Comparison of ENCODE assay signal across 8 cellular contexts in genomic region chr6:7112741-7113313, GRCh38. TPM values are rescaled to one million over a fixed set of nuclear protein-coding genes. Genes with fewer than 3 reads are reported as not detected.
A peak's percentile ranks its signal among the peaks of the same experiment; 100 is the strongest.
DNase-seq lines count a peak whose midpoint lies in the region; ATAC-seq, FAIRE-seq and TF ChIP-seq lines count a peak whose summit lies in the region.

No MANE protein-coding gene starts in this region.

- H3K27me3 ChIP-seq in K562 (ENCODE audit: control insufficient read depth in 2 of 2, insufficient read depth in 2 of 2, low read length in 2 of 2) (no peaks in the 10 kb centered on the region), brain microvascular endothelial cell (replicated peaks) (no peaks in the 10 kb centered on the region), uterus (no peaks in the 10 kb centered on the region), ascending aorta (no peaks in the 10 kb centered on the region)

- TF ChIP-seq EP300 in K562 (IDR thresholded peaks at IDR 0.05; ENCODE audit: low read length), result no peak

- no peak for TF ChIP-seq CTCF in AG04449 (IDR thresholded peaks at IDR 0.05; ENCODE audit: insufficient read depth, low read length, missing control alignments)
- no peak for TF ChIP-seq CTCF in K562 (IDR thresholded peaks at IDR 0.05 in 2 of 3, conservative IDR thresholded peaks at IDR 0.05 in 1 of 3; ENCODE audit: insufficient read depth in 2 of 3, low read depth in 1 of 3, low read length in 3 of 3)
- no peak for TF ChIP-seq CTCF in mucosa of descending colon (IDR thresholded peaks at IDR 0.05)
- TF ChIP-seq CTCF in brain microvascular endothelial cell (IDR thresholded peaks at IDR 0.05; ENCODE audit: low read depth, low read length, missing control alignments), result no peak
- TF ChIP-seq CTCF in uterus (IDR thresholded peaks at IDR 0.05), result no peak
- TF ChIP-seq CTCF in ascending aorta (IDR thresholded peaks at IDR 0.05), result no peak

- peaks cover 100% of the 10 kb centered on the region for H3K79me2 ChIP-seq in K562 (ENCODE audit: control insufficient read depth, insufficient read depth, low read length)

- intact Hi-C loops in K562 (cut with micrococcal nuclease) (no loop called here), mucosa of descending colon (cut with DNase I, micrococcal nuclease) (no loop called here), uterus (cut with DNase I; ENCODE audit: low total_unique reads) (no loop called here), ascending aorta (cut with DNase I) (no loop called here)

- H3K4me1 ChIP-seq in K562 (replicated peaks in 1 of 2; ENCODE audit: control insufficient read depth in 2 of 2, insufficient read depth in 2 of 2, low read length in 2 of 2) (peaks cover 55 to 62% of the 10 kb centered on the region in 2 experiments), mucosa of descending colon (ENCODE audit: low read depth) (peaks cover 46% of the 10 kb centered on the region), uterus (peaks cover 7 to 16% of the 10 kb centered on the region in 2 donors), ascending aorta (peaks cover 0 to 23% of the 10 kb centered on the region in 2 donors)

- DNase-seq in AG04449 (ENCODE audit: low read depth, low spot score) (no peak), OCI-M1 (lab: John Stamatoyannopoulos, UW) (peak; percentile 67), K562 (ENCODE audit: extremely low read depth in 1 of 4, low spot score in 3 of 4) (peak in 1 of 4 experiments; percentile 52), mucosa of descending colon (peak in 2 of 3 donors; percentile 63 to 66), brain microvascular endothelial cell (no peak), uterus (no peak), ascending aorta (ENCODE audit: low spot score in 2 of 2) (no peak)

- peaks cover 25% of the 10 kb centered on the region for H4K20me1 ChIP-seq in K562 (replicated peaks; ENCODE audit: control insufficient read depth, insufficient read depth, low read length)

- TF ChIP-seq POLR2A in K562 (conservative IDR thresholded peaks at IDR 0.05) (no peak), uterus (IDR thresholded peaks at IDR 0.05) (no peak)

- 0 out of 2 replicates have a peak overlapping the region, but pooled peaks have one; percentile 4 for H3K4me3 ChIP-seq in AG04449 (ENCODE audit: low read depth, low read length)
- H3K4me3 ChIP-seq in K562, result peak overlapping the region; percentile 18; the same call in 1 of the 2 replicates
- H3K4me3 ChIP-seq in mucosa of descending colon, result no peak overlapping the region
- H3K4me3 ChIP-seq in brain microvascular endothelial cell (ENCODE audit: low read depth, low read length), result no peak overlapping the region
- H3K4me3 ChIP-seq in uterus, result no peak overlapping the region
- no peak overlapping the region for H3K4me3 ChIP-seq in ascending aorta

- TF ChIP-seq RAD21 in K562 (CRISPR knock-in tag; conservative IDR thresholded peaks at IDR 0.05 in 1 of 2, IDR thresholded peaks at IDR 0.05 in 1 of 2), result 0 out of 4 replicates have a peak, but pooled peaks of 1 of the 2 experiments have one; percentile 10

- FAIRE-seq in K562 (lab: Jason Lieb, UNC), result no peak

- H2AFZ ChIP-seq in K562 (ENCODE audit: low read depth, low read length), result no peak overlapping the region

- H3K27ac ChIP-seq in K562 (ENCODE audit: extremely low read depth, low read depth, low read length), result peak overlapping the region; percentile 33; the same call in 2 of the 3 replicates
- no peak overlapping the region for H3K27ac ChIP-seq in brain microvascular endothelial cell
- no peak overlapping the region for H3K27ac ChIP-seq in uterus
- no peak overlapping the region for H3K27ac ChIP-seq in ascending aorta

- H3K36me3 ChIP-seq in K562 (ENCODE audit: control insufficient read depth, insufficient read depth, low read length) (peaks cover 15% of the 10 kb centered on the region; the same call in 2 of the 3 replicates), mucosa of descending colon (ENCODE audit: low read depth) (no peaks in the 10 kb centered on the region), brain microvascular endothelial cell (replicated peaks) (no peaks in the 10 kb centered on the region), uterus (no peaks in the 10 kb centered on the region), ascending aorta (no peaks in the 10 kb centered on the region)

- H3K9me3 ChIP-seq in K562 (replicated peaks; ENCODE audit: control insufficient read depth, insufficient read depth, low read depth, low read length), result no peaks in the 10 kb centered on the region
- no peaks in the 10 kb centered on the region for H3K9me3 ChIP-seq in mucosa of descending colon
- no peaks in the 10 kb centered on the region for H3K9me3 ChIP-seq in uterus
- H3K9me3 ChIP-seq in ascending aorta, result no peaks in the 10 kb centered on the region

- in situ Hi-C loops in K562 (cut with MboI) (no loop called here), brain microvascular endothelial cell (cut with HindIII; ENCODE audit: low pct_ligation_motif_present, low sequenced_read_pairs) (no loop called here)

- no TSS peak for BruUV-seq in K562 (replicated peaks; lab: Mats Ljungman, UMichigan)

- H3K9ac ChIP-seq in K562 (ENCODE audit: insufficient read depth in 1 of 2, low read depth in 2 of 2, low read length in 2 of 2), result peak overlapping the region; percentile 26 to 88

- peak overlapping the region; percentile 81 for H3K4me2 ChIP-seq in K562 (ENCODE audit: insufficient read depth, low read length)

- no peaks in the 10 kb centered on the region for H3K9me1 ChIP-seq in K562 (ENCODE audit: control insufficient read depth, insufficient read depth, low read length)

- CTCF ChIA-PET in AG04449 (lab: Yijun Ruan, JAX) (no interaction called here), K562 (lab: Yijun Ruan, JAX; ENCODE audit: low intra/inter-chr PET ratio) (no interaction called here)

- WGBS in K562 (ENCODE audit: insufficient coverage, low coverage, missing lambda C conversion rate), result 6% methylated on average over 15 of the region's 15 CpGs

- peak; percentile 39 for ATAC-seq in GM21717 (IDR thresholded peaks at IDR 0.05; ENCODE audit: unreplicated experiment)
- ATAC-seq in K562, result peak; percentile 4
- peak; percentile 48 for ATAC-seq in mucosa of descending colon

- POLR2A ChIA-PET in AG04449 (lab: Yijun Ruan, JAX) (no interaction called here), K562 (lab: Yijun Ruan, JAX) (interaction anchor here (1.4 to 4.4 kb wide), 2 partner anchors 15 to 30 kb away, joined by 4 to 23 read pairs; no protein-coding TSS in a partner anchor)

TF ChIP-seq in K562, 482 proteins besides CTCF, POLR2A, EP300 and RAD21 (continues in another document):
- TF ChIP-seq, protein P1, sequence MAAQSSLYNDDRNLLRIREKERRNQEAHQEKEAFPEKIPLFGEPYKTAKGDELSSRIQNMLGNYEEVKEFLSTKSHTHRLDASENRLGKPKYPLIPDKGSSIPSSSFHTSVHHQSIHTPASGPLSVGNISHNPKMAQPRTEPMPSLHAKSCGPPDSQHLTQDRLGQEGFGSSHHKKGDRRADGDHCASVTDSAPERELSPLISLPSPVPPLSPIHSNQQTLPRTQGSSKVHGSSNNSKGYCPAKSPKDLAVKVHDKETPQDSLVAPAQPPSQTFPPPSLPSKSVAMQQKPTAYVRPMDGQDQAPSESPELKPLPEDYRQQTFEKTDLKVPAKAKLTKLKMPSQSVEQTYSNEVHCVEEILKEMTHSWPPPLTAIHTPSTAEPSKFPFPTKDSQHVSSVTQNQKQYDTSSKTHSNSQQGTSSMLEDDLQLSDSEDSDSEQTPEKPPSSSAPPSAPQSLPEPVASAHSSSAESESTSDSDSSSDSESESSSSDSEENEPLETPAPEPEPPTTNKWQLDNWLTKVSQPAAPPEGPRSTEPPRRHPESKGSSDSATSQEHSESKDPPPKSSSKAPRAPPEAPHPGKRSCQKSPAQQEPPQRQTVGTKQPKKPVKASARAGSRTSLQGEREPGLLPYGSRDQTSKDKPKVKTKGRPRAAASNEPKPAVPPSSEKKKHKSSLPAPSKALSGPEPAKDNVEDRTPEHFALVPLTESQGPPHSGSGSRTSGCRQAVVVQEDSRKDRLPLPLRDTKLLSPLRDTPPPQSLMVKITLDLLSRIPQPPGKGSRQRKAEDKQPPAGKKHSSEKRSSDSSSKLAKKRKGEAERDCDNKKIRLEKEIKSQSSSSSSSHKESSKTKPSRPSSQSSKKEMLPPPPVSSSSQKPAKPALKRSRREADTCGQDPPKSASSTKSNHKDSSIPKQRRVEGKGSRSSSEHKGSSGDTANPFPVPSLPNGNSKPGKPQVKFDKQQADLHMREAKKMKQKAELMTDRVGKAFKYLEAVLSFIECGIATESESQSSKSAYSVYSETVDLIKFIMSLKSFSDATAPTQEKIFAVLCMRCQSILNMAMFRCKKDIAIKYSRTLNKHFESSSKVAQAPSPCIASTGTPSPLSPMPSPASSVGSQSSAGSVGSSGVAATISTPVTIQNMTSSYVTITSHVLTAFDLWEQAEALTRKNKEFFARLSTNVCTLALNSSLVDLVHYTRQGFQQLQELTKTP (IDR thresholded peaks at IDR 0.05; ENCODE audit: low read depth in 1 of 2, partially characterized antibody in 2 of 2), result peak in 1 of 2 experiments; percentile 19
- no peak for TF ChIP-seq OTX1 (CRISPR knock-in tag; IDR thresholded peaks at IDR 0.05)

RNA-seq across cellular contexts. Expression of gene RREB1, which starts 5.1 kb away (rescaled TPM):
- 128 and 141 TPM in 2 replicates for total RNA-seq in K562 (2011; cell fraction: chromatin; rRNA removed; ENCODE audit: low replicate concordance)
- total RNA-seq in K562 (2011; cell fraction: nucleolus; rRNA removed), result 88.6 and 91.1 TPM in 2 replicates
- total RNA-seq in K562 (2011; cell fraction: nucleoplasm; rRNA removed), result 120 and 166 TPM in 2 replicates
- 19.3 and 34.7 TPM in 2 replicates for total RNA-seq in K562 (2014; rRNA removed)
- 24.3 and 25.0 TPM in 2 replicates for total RNA-seq in K562 (2014; rRNA removed; fragmentation: Illumina TruSeq; extraction: Trizol)
- 21.9 and 22.1 TPM in 2 replicates for total RNA-seq in K562 (2015; rRNA removed; fragmentation: Illumina TruSeq; extraction: Trizol)
- 64.2 and 65.7 TPM in 2 replicates for total RNA-seq in K562 (2021)
- 5.2 and 6.0 TPM in 2 replicates for polyA plus RNA-seq in K562 (2011; rRNA removed)
- polyA plus RNA-seq in K562 (2011; cell fraction: cytosol; rRNA removed), result 5.6 and 6.8 TPM in 2 replicates
- 25.5 and 29.7 TPM in 2 replicates for polyA plus RNA-seq in K562 (2011; cell fraction: nucleus; rRNA removed)
- 20.6 and 20.9 TPM in 2 replicates for polyA plus RNA-seq in K562 (2012)
- 23.6 and 25.9 TPM in 2 replicates for polyA plus RNA-seq in K562 (2014; fragmentation: Illumina TruSeq; extraction: Trizol)
- polyA plus RNA-seq in K562 (2014; fragmentation: Nextera tagmentation; extraction: Ambion mirVana), result 1 to 10 TPM; 3.3 to 4.8 TPM
- polyA plus RNA-seq in K562 (2014; rRNA removed), result 15.6 and 19.6 TPM in 2 replicates
- 42.2 and 45.2 TPM in 2 replicates for polyA minus RNA-seq in K562 (2011; rRNA and poly(A)+ RNA removed)
- polyA minus RNA-seq in K562 (2011; cell fraction: cytosol; rRNA and poly(A)+ RNA removed), result 34.1 and 47.8 TPM in 2 replicates
- polyA minus RNA-seq in K562 (2011; cell fraction: nucleus; rRNA and poly(A)+ RNA removed), result 48.1 and 74.3 TPM in 2 replicates
- total RNA-seq in mucosa of descending colon, result 10 to 100 TPM; 64.9 to 85.9 (median 74.7) TPM
- total RNA-seq in uterus, result 10 to 100 TPM; 15.1 to 65.9 (median 22.7) TPM
- total RNA-seq in ascending aorta, result 48.9 TPM

Comparison
In these comparisons a context has a peak if more than half of its experiments do, and no peak if none do; other contexts are left out.
1. DNase-seq: peak in OCI-M1 (single experiment) and mucosa of descending colon (2 of 3); none in AG04449 (single experiment), brain microvascular endothelial cell (single experiment), uterus (0 of 2) and ascending aorta (0 of 2).
2. H3K4me3 ChIP-seq: peak in AG04449 (single experiment) and K562 (single experiment); none in mucosa of descending colon (single experiment), brain microvascular endothelial cell (single experiment), uterus (0 of 2) and ascending aorta (0 of 2).
3. Peak in every context shown above with its lines, with median percentiles within 50 percentile points of each other: ATAC-seq.